8 cellular contexts compared by ENCODE assay signal in the genomic region with DNA sequence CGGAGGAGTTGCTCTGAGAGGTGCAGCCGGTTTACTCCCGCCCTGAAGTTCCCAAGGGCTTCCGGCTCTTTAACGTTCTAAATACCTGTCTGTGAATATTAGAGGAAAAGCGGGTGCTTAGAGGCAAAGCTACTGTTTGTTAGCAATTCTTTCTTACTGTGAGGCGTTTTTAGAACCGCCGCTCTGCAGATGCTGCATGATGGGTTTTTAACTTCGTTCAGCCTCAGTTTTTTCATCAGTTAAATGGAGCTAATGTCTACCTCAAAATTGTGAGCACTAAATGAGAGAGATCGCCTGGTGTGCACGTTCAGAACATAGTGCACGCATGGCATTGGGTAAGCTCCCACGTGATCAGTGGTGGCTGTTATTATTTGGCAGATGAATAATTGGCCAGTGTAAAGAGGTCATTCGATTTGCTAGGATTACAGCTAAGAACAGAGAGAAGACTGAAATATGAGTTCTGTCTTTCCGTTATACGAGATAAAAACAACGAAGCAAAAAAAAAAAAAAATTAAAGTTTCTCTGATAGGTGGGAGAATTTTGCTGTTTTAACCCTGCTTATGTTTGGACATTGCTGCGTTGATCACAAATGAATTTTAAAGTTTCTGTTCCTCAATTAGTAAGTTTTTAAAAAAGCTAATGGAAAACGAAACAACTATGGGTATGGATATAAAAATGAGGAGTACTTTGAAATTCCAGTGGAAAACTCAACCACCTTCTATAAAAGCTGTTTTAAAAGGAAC. TPM values are rescaled to one million over a fixed set of nuclear protein-coding genes. Genes with fewer than 3 reads are reported as not detected.
A peak's percentile ranks its signal among the peaks of the same experiment; 100 is the strongest.
DNase-seq lines count a peak whose midpoint lies in the region; ATAC-seq lines count a peak whose summit lies in the region.

No MANE protein-coding gene starts in this region.

- peak overlapping the region; percentile 91 to 96 for H3K27ac Mint-ChIP-seq in T-cell

- H3K36me3 Mint-ChIP-seq in T-cell: peaks cover 8% of the 10 kb centered on the region

- ATAC-seq in HG02840 (IDR thresholded peaks at IDR 0.05; ENCODE audit: low FRiP score, unreplicated experiment): peak; percentile 48
- ATAC-seq in T-cell (replicated peaks in 1 of 4): peak; percentile 8 to 31 (median 21)

- H3K27me3 ChIP-seq in layer of hippocampus (ENCODE audit: control insufficient read depth, insufficient read depth, low read length): no peaks in the 10 kb centered on the region

- CTCF ChIA-PET in T-cell (lab: Charles Lee): interaction anchor here (0.6 to 3.7 kb wide), 15 partner anchors 8 to 1908 kb away, joined by 3 to 32 read pairs (median 3); no protein-coding TSS in a partner anchor

- no peaks in the 10 kb centered on the region for H3K9me3 Mint-ChIP-seq in T-cell

- peak overlapping the region; percentile 95 to 98 (median 95) for H3K4me3 Mint-ChIP-seq in T-cell

- no peaks in the 10 kb centered on the region for H3K27me3 Mint-ChIP-seq in T-cell

- POLR2A ChIA-PET in T-cell (lab: Charles Lee): interaction anchor here (0.6 to 0.8 kb wide), 4 partner anchors 15 to 401 kb away, joined by 4 to 7 read pairs (median 6); no protein-coding TSS in a partner anchor

- DNase-seq in activated gamma-delta T cell treated with anti-CD3 and anti-CD28 coated beads, Interleukin-2, amount 50 U/mL, for 16 hours (ENCODE audit: low read depth): peak; percentile 22
- no peak for DNase-seq in activated gamma-delta T cell treated with Interleukin-2 at 50 U/mL for 16 hours
- DNase-seq in NCI-H1417 (lab: John Stamatoyannopoulos, UW): peak in 2 of 3 experiments; percentile 87 to 99
- DNase-seq in T-cell: peak in 19 of 34 experiments; percentile 2 to 48 (median 16)
- peak; percentile 24 to 66 for DNase-seq in cerebellar nuclear complex (lab: John Stamatoyannopoulos, UW)
- peak in 2 of 3 donors; percentile 48 to 50 for DNase-seq in stimulated activated CD4-positive, alpha-beta T cell treated with anti-CD3 and anti-CD28 coated beads, TNF-alpha, amount 100 ng/mL, for 48 hours (ENCODE audit: low read depth in 3 of 3)

- peak overlapping the region; percentile 82 for H3K27ac ChIP-seq in layer of hippocampus (ENCODE audit: low read depth, low read length)

- peaks cover 23 to 46% (median 45%) of the 10 kb centered on the region in 3 donors for H3K4me1 Mint-ChIP-seq in T-cell

RNA-seq across cellular contexts. Expression of a gene that starts 0.7 kb away (rescaled TPM):
- total RNA-seq in T-cell: 10 to 100 TPM; 19.9 to 31.1 (median 26.8) TPM

RNA-seq across cellular contexts. Expression of a gene that starts 51.1 kb away (rescaled TPM):
- not detected for total RNA-seq in T-cell
